Comparison of ENCODE assay signal across 17 cellular contexts in genomic region chr14:39488600-39488999, GRCh38. TPM values are rescaled to one million over a fixed set of nuclear protein-coding genes. Genes with fewer than 3 reads are reported as not detected.
DNase-seq lines count a peak whose midpoint lies in the region; ATAC-seq and TF ChIP-seq lines count a peak whose summit lies in the region.
"Had no signal": no experiment of that assay in that cellular context is flagged by ENCODE, and none has a peak within 500 bp of the region (broad histone marks: within the 10 kb centered on the region; RNA-seq: fewer than 3 reads in every experiment).

No MANE protein-coding gene starts in this region.

- peaks cover 13% of the 10 kb centered on the region for H3K4me1 Mint-ChIP-seq in mesothelial cell of epicardium
- H3K4me1 Mint-ChIP-seq: immature natural killer cell had no signal

- H3K27me3 ChIP-seq in brain microvascular endothelial cell (replicated peaks): no peaks in the 10 kb centered on the region
- H3K27me3 ChIP-seq: BLaER1, sigmoid colon had no signal

- no peaks in the 10 kb centered on the region for H3K9me3 Mint-ChIP-seq in mesothelial cell of epicardium
- H3K9me3 Mint-ChIP-seq: immature natural killer cell had no signal

- no peak for ATAC-seq in GM18909 (IDR thresholded peaks at IDR 0.05; ENCODE audit: poor library complexity, unreplicated experiment)

- H3K27me3 Mint-ChIP-seq in mesothelial cell of epicardium (ENCODE audit: low read depth): peaks cover 2% of the 10 kb centered on the region

- peak; percentile 3 for DNase-seq in AG10803 (ENCODE audit: low read depth)
- DNase-seq in NCI-H1105 (lab: John Stamatoyannopoulos, UW): peak; percentile 61
- DNase-seq in brain microvascular endothelial cell: peak; percentile 17
- DNase-seq in iPS-NIHi7 (ENCODE audit: extremely low spot score): peak; percentile 69
- no peak for DNase-seq in SW480 (ENCODE audit: low spot score)
- DNase-seq in T-helper 2 cell: no peak
- no peak for DNase-seq in mesothelial cell of epicardium (ENCODE audit: low spot score in 2 of 2, unreplicated experiment in 2 of 2)
- DNase-seq: activated CD8-positive, alpha-beta memory T cell treated with anti-CD3 and anti-CD28 coated beads for 24 hours; activated naive CD4-positive, alpha-beta T cell treated with anti-CD3 and anti-CD28 coated beads, Interleukin-2, amount 50 U/mL, for 16 hours; cerebellar nuclear complex; erythroblast; immature natural killer cell; Kasumi-1; NCI-H2171 treated with DMSO at 0.1 percent for 48 hours; sigmoid colon had no signal

- no peak overlapping the region for H3K27ac ChIP-seq in brain microvascular endothelial cell
- H3K27ac ChIP-seq: BLaER1, sigmoid colon had no signal

- TF ChIP-seq CTCF in AG10803 (conservative IDR thresholded peaks at IDR 0.05; ENCODE audit: low read length) (no peak), brain microvascular endothelial cell (IDR thresholded peaks at IDR 0.05; ENCODE audit: low read depth, low read length, missing control alignments) (no peak), mesothelial cell of epicardium (IDR thresholded peaks at IDR 0.05; ENCODE audit: unreplicated experiment) (no peak)

- H3K27ac Mint-ChIP-seq in mesothelial cell of epicardium: no peak overlapping the region
- H3K27ac Mint-ChIP-seq: immature natural killer cell had no signal

- no peak overlapping the region for H3K4me3 Mint-ChIP-seq in mesothelial cell of epicardium
- H3K4me3 Mint-ChIP-seq: immature natural killer cell had no signal

- H3K4me3 ChIP-seq in AG10803 (ENCODE audit: low read length) (no peak overlapping the region), brain microvascular endothelial cell (ENCODE audit: low read depth, low read length) (no peak overlapping the region)
- H3K4me3 ChIP-seq: BLaER1, sigmoid colon had no signal

- no peaks in the 10 kb centered on the region for H3K36me3 ChIP-seq in brain microvascular endothelial cell (replicated peaks)
- H3K36me3 ChIP-seq: BLaER1, sigmoid colon had no signal

- in situ Hi-C loops in brain microvascular endothelial cell (cut with HindIII; ENCODE audit: low pct_ligation_motif_present, low sequenced_read_pairs): no loop called here

- no peaks in the 10 kb centered on the region for H3K36me3 Mint-ChIP-seq in mesothelial cell of epicardium
- H3K36me3 Mint-ChIP-seq: immature natural killer cell had no signal

RNA-seq across cellular contexts. Expression of gene FBXO33, which starts 56.4 kb away (rescaled TPM):
- 10.5 to 12.7 TPM (median 10.6 TPM) in 3 replicates for total RNA-seq in mesothelial cell of epicardium

Comparison
In these comparisons a context has a peak if more than half of its experiments do, and no peak if none do; other contexts are left out.
1. DNase-seq: peak in AG10803 (single experiment), NCI-H1105 (single experiment), brain microvascular endothelial cell (single experiment) and iPS-NIHi7 (single experiment); none in SW480 (single experiment), T-helper 2 cell (0 of 5) and mesothelial cell of epicardium (0 of 2).